ENCODE assay signal across 10 cellular contexts in the genomic region with DNA sequence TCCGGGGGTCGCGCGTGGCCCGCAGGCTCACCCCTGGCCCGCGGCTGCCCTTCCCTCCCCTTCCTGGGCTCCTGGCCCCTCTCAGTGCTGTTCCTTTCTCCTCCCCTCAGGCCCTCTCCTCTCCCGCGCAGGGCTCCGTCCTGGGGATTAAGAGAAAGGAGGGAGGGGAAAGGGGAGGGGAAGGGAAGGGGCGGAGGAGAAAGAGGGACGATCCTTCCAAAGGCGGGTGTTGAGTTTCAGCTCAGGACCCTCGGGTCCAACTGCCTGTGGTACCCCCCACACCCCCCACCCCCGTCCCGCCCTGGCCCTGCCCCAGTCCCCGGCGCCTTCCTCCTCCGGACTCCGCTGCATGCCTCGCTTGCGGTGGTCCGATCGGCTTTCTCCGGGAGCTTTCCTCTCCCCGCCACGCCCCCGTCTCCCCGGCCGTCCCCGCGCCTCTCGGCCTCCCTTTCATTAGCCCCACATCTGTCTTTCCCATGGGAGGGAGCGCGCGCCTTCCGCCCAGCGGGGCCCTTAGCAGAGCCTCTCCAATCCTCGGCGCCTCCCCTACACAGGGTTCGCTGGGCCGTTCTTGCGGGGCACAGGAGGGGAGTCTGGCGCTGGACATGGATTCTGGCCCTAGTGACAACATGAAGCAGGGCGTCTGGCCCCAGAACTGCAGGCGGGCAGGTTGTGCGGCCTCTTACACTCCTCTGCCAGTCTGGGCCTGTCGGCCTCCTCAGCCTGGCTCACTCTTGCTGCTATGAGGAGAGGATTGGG. TPM values are rescaled to one million over a fixed set of nuclear protein-coding genes. Genes with fewer than 3 reads are reported as not detected.
A peak's percentile ranks its signal among the peaks of the same experiment; 100 is the strongest.
DNase-seq lines count a peak whose midpoint lies in the region; ATAC-seq and TF ChIP-seq lines count a peak whose summit lies in the region.
"Had no signal": no experiment of that assay in that cellular context is flagged by ENCODE, and none has a peak within 500 bp of the region (broad histone marks: within the 10 kb centered on the region; RNA-seq: fewer than 3 reads in every experiment).

No MANE protein-coding gene starts in this region.

- no peaks in the 10 kb centered on the region for H3K9me3 ChIP-seq in A673 (ENCODE audit: low read depth, low read length, poor library complexity, severe bottlenecking)
- no peaks in the 10 kb centered on the region for H3K9me3 ChIP-seq in fibroblast of lung (ENCODE audit: control insufficient read depth, insufficient read depth, low read depth, low read length)
- H3K9me3 ChIP-seq in mucosa of rectum (ENCODE audit: control insufficient read depth in 2 of 2, low read length in 2 of 2), result no peaks in the 10 kb centered on the region

- peaks cover 24% of the 10 kb centered on the region for H3K4me1 ChIP-seq in A673 (ENCODE audit: insufficient read depth, low read length, poor library complexity, severe bottlenecking)
- no peaks in the 10 kb centered on the region for H3K4me1 ChIP-seq in fibroblast of lung (ENCODE audit: control insufficient read depth, extremely low read depth, insufficient read depth, low read length)
- H3K4me1 ChIP-seq in mucosa of rectum (ENCODE audit: control insufficient read depth in 2 of 2, insufficient read depth in 2 of 2, low read length in 2 of 2), result no peaks in the 10 kb centered on the region

- no peaks in the 10 kb centered on the region for H3K27me3 ChIP-seq in A673 (replicated peaks; ENCODE audit: insufficient read depth, low read depth, low read length, poor library complexity)
- H3K27me3 ChIP-seq in fibroblast of lung (ENCODE audit: control insufficient read depth, insufficient read depth, low read length), result peaks cover 20% of the 10 kb centered on the region
- peaks cover 8 to 24% of the 10 kb centered on the region in 2 donors for H3K27me3 ChIP-seq in mucosa of rectum (ENCODE audit: control insufficient read depth in 2 of 2, insufficient read depth in 2 of 2, low read length in 2 of 2)

- H3K9ac ChIP-seq in fibroblast of lung (ENCODE audit: insufficient read depth, low read length) (peak overlapping the region; percentile 8), mucosa of rectum (ENCODE audit: low read depth in 1 of 2, low read length in 2 of 2) (peak overlapping the region; percentile 26 to 62)

- BruUV-seq in A673 (replicated peaks; lab: Mats Ljungman, UMichigan), result no TSS peak

- intact Hi-C loops in A673 (cut with micrococcal nuclease; ENCODE audit: unreplicated experiment), result loop anchor here (5.0 kb wide), 1 partner anchor 44 kb away; the partner anchor contains the start of gene PABPN1

- peak; percentile 96 for DNase-seq in A673 (ENCODE audit: low spot score)
- DNase-seq in NCI-H524 (lab: John Stamatoyannopoulos, UW), result peak; percentile 95 to 97
- peak; percentile 78 to 81 for DNase-seq in fibroblast of lung (ENCODE audit: low read depth in 2 of 2)
- no peak for DNase-seq in NCI-H2029 (lab: John Stamatoyannopoulos, UW)
- DNase-seq in COLO668 (lab: John Stamatoyannopoulos, UW; ENCODE audit: unreplicated experiment), result no peak
- DNase-seq: CD4-positive, CD25-positive, alpha-beta regulatory T cell; central memory CD4-positive, alpha-beta T cell had no signal

- no peak overlapping the region for H3K4me2 ChIP-seq in fibroblast of lung (ENCODE audit: extremely low read depth, insufficient read depth, low read length)

- no peaks in the 10 kb centered on the region for H4K20me1 ChIP-seq in fibroblast of lung (ENCODE audit: control insufficient read depth, extremely low read depth, insufficient read depth, low read length)

- CTCF ChIA-PET in A673 (lab: Charles Lee), result interaction anchor here (0.7 kb wide), 1 partner anchor 23 kb away, joined by 4 read pairs; no protein-coding TSS in a partner anchor

- POLR2A ChIA-PET in A673 (lab: Charles Lee; ENCODE audit: low non-redundant PET), result no interaction called here

- H3K79me2 ChIP-seq in fibroblast of lung (ENCODE audit: control insufficient read depth, insufficient read depth, low read length), result no peaks in the 10 kb centered on the region

- ATAC-seq in HG03159 (IDR thresholded peaks at IDR 0.05; ENCODE audit: unreplicated experiment), result no peak
- no peak for ATAC-seq in GM18517 (IDR thresholded peaks at IDR 0.05; ENCODE audit: unreplicated experiment)

- H3K36me3 ChIP-seq in A673 (ENCODE audit: insufficient read depth, low read length, poor library complexity, severe bottlenecking) (peaks cover 22% of the 10 kb centered on the region), fibroblast of lung (ENCODE audit: control insufficient read depth, insufficient read depth, low read length) (no peaks in the 10 kb centered on the region), mucosa of rectum (ENCODE audit: control insufficient read depth in 2 of 2, insufficient read depth in 2 of 2, low read length in 2 of 2) (no peaks in the 10 kb centered on the region)

- TF ChIP-seq CTCF in A673 (conservative IDR thresholded peaks at IDR 0.05; ENCODE audit: low read depth, low read length) (no peak), fibroblast of lung (conservative IDR thresholded peaks at IDR 0.05 in 1 of 2, IDR thresholded peaks at IDR 0.05 in 1 of 2; ENCODE audit: low read depth in 1 of 2, low read length in 2 of 2) (no peak)

- H2AFZ ChIP-seq in fibroblast of lung (ENCODE audit: low read length), result no peak overlapping the region

- H3K27ac ChIP-seq in A673 (ENCODE audit: low read depth, low read length, poor library complexity, severe bottlenecking) (peak overlapping the region; percentile 98), fibroblast of lung (ENCODE audit: insufficient read depth, low read length) (peak overlapping the region; percentile 10), mucosa of rectum (ENCODE audit: low read depth in 2 of 2, low read length in 2 of 2) (peak overlapping the region; percentile 66 to 85)

- H3K4me3 ChIP-seq in A673 (ENCODE audit: low read depth, low read length, poor library complexity, severe bottlenecking), result peak overlapping the region; percentile 95
- peak overlapping the region in 2 of 4 experiments; percentile 31 to 62 for H3K4me3 ChIP-seq in fibroblast of lung (replicated peaks in 1 of 4; ENCODE audit: control extremely low read depth in 1 of 4, insufficient read depth in 1 of 4, low read depth in 3 of 4, low read length in 4 of 4)
- H3K4me3 ChIP-seq in mucosa of rectum (ENCODE audit: low read length in 2 of 2), result peak overlapping the region; percentile 31 to 52

RNA-seq across cellular contexts. Expression of gene EFS, which starts 1.4 kb away (rescaled TPM):
- total RNA-seq in A673 (2021), result 55.9 and 60.9 TPM in 2 replicates
- total RNA-seq in fibroblast of lung, result 8.5 and 12.2 TPM in 2 replicates
- polyA plus RNA-seq in fibroblast of lung, result 2.0 and 2.3 TPM in 2 replicates
- polyA plus RNA-seq in fibroblast of lung (2012), result 4.1 and 5.0 TPM in 2 replicates
- 3.3 and 3.6 TPM in 2 replicates for polyA minus RNA-seq in fibroblast of lung (ENCODE audit: low replicate concordance)
- total RNA-seq: CD4-positive, CD25-positive, alpha-beta regulatory T cell had no signal
- polyA plus RNA-seq: CD4-positive, CD25-positive, alpha-beta regulatory T cell had no signal

RNA-seq across cellular contexts. Expression of gene IL25, which starts 6.3 kb away (rescaled TPM):
- total RNA-seq in A673 (2021) (not detected in 2 replicates), fibroblast of lung (not detected in 2 replicates)
- polyA plus RNA-seq in fibroblast of lung, result not detected in 2 replicates
- polyA plus RNA-seq in fibroblast of lung (2012), result not detected in 2 replicates
- polyA minus RNA-seq in fibroblast of lung (ENCODE audit: low replicate concordance), result not detected in 2 replicates
- total RNA-seq: CD4-positive, CD25-positive, alpha-beta regulatory T cell had no signal
- polyA plus RNA-seq: CD4-positive, CD25-positive, alpha-beta regulatory T cell had no signal

RNA-seq across cellular contexts. Expression of gene CMTM5, which starts 10.5 kb away (rescaled TPM):
- not detected in 2 replicates for total RNA-seq in A673 (2021)
- 0.33 and 0.77 TPM in 2 replicates for total RNA-seq in fibroblast of lung
- 0.08 TPM in 1 of 2 replicates, not detected in the other for polyA plus RNA-seq in fibroblast of lung
- not detected in 2 replicates for polyA plus RNA-seq in fibroblast of lung (2012)
- polyA minus RNA-seq in fibroblast of lung (ENCODE audit: low replicate concordance), result 0.59 TPM in 1 of 2 replicates, not detected in the other
- polyA plus RNA-seq: CD4-positive, CD25-positive, alpha-beta regulatory T cell had no signal

RNA-seq across cellular contexts. Expression of gene SLC22A17, which starts 13.7 kb away (rescaled TPM):
- total RNA-seq in A673 (2021) (23.0 and 28.4 TPM in 2 replicates), fibroblast of lung (16.4 and 23.1 TPM in 2 replicates)
- polyA plus RNA-seq in fibroblast of lung, result 3.9 and 7.9 TPM in 2 replicates
- 8.3 and 11.3 TPM in 2 replicates for polyA plus RNA-seq in fibroblast of lung (2012)
- 10.2 and 24.7 TPM in 2 replicates for polyA minus RNA-seq in fibroblast of lung (ENCODE audit: low replicate concordance)

RNA-seq across cellular contexts. Expression of gene MYH6, which starts 41.7 kb away (rescaled TPM):
- not detected in 2 replicates for total RNA-seq in A673 (2021)
- not detected in 2 replicates for total RNA-seq in fibroblast of lung
- not detected in 2 replicates for polyA plus RNA-seq in fibroblast of lung
- polyA plus RNA-seq in fibroblast of lung (2012), result not detected in 2 replicates
- polyA minus RNA-seq in fibroblast of lung (ENCODE audit: low replicate concordance), result not detected in 2 replicates
- total RNA-seq: CD4-positive, CD25-positive, alpha-beta regulatory T cell had no signal
- polyA plus RNA-seq: CD4-positive, CD25-positive, alpha-beta regulatory T cell had no signal

Comparison
In these comparisons a context has a peak if more than half of its experiments do, and no peak if none do; other contexts are left out.
1. DNase-seq: peak in A673 (single experiment), NCI-H524 (2 of 2) and fibroblast of lung (2 of 2); none in NCI-H2029 (single experiment) and COLO668 (single experiment).
2. H3K27ac ChIP-seq: peak in every context shown above with its lines; median percentile 98 in A673; 76 in mucosa of rectum; 10 in fibroblast of lung.